ENCODE assay signal across 2 cellular contexts in the genomic region with DNA sequence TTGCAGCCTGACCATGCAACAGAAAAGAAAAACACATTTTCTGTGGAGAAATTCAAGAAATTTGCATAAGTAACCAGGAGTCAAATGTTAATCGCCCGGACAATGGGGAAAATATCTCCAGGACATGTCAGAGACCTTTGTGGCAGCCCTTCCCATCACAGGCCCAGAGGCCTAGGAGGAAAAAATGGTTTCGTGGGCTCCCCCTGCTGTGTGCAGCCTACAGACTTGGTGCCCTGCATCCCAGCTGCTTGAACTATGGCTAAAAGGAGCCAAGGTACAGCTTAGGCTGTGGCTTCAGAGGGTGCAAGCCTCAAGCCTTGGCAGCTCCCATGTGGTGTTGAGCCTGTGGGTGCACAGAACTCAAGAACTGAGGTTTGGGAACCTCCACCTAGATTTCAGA.
TF ChIP-seq lines count a peak whose summit lies in the region.

No MANE protein-coding gene starts in this region.

TF ChIP-seq in HEK293, 187 proteins besides CTCF, POLR2A, EP300 and RAD21:
- TF ChIP-seq ZNF549 (tag by site-specific recombination; IDR thresholded peaks at IDR 0.05) = peak; percentile 30; the same call in 1 of the 2 replicates
- TF ChIP-seq ZNF585B (tag by site-specific recombination; IDR thresholded peaks at IDR 0.05) = peak; percentile 98
- TF ChIP-seq SETDB1 (IDR thresholded peaks at IDR 0.05; ENCODE audit: insufficient read length, low read length) = peak; percentile 83

TF ChIP-seq in K562, 482 proteins besides CTCF, POLR2A, EP300 and RAD21:
- peak in 1 of 2 experiments; percentile 79; a peak in 2 of 3 replicates for TF ChIP-seq CBX3 (IDR thresholded peaks at IDR 0.05; ENCODE audit: borderline replicate concordance in 1 of 2, low read length in 2 of 2)
- TF ChIP-seq, protein P1, sequence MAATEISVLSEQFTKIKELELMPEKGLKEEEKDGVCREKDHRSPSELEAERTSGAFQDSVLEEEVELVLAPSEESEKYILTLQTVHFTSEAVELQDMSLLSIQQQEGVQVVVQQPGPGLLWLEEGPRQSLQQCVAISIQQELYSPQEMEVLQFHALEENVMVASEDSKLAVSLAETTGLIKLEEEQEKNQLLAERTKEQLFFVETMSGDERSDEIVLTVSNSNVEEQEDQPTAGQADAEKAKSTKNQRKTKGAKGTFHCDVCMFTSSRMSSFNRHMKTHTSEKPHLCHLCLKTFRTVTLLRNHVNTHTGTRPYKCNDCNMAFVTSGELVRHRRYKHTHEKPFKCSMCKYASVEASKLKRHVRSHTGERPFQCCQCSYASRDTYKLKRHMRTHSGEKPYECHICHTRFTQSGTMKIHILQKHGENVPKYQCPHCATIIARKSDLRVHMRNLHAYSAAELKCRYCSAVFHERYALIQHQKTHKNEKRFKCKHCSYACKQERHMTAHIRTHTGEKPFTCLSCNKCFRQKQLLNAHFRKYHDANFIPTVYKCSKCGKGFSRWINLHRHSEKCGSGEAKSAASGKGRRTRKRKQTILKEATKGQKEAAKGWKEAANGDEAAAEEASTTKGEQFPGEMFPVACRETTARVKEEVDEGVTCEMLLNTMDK (IDR thresholded peaks at IDR 0.05; ENCODE audit: borderline replicate concordance, insufficient read depth, low read depth, low read length, poor library complexity, severe bottlenecking) = peak; percentile 9
- TF ChIP-seq ZNF280A (IDR thresholded peaks at IDR 0.05; ENCODE audit: low read depth, partially characterized antibody) = peak; percentile 25
- TF ChIP-seq CBX1 (IDR thresholded peaks at IDR 0.05; ENCODE audit: low read depth) = peak; percentile 86
- TF ChIP-seq TRIM28 (IDR thresholded peaks at IDR 0.05) = peak; percentile 94
- TF ChIP-seq, protein P2, sequence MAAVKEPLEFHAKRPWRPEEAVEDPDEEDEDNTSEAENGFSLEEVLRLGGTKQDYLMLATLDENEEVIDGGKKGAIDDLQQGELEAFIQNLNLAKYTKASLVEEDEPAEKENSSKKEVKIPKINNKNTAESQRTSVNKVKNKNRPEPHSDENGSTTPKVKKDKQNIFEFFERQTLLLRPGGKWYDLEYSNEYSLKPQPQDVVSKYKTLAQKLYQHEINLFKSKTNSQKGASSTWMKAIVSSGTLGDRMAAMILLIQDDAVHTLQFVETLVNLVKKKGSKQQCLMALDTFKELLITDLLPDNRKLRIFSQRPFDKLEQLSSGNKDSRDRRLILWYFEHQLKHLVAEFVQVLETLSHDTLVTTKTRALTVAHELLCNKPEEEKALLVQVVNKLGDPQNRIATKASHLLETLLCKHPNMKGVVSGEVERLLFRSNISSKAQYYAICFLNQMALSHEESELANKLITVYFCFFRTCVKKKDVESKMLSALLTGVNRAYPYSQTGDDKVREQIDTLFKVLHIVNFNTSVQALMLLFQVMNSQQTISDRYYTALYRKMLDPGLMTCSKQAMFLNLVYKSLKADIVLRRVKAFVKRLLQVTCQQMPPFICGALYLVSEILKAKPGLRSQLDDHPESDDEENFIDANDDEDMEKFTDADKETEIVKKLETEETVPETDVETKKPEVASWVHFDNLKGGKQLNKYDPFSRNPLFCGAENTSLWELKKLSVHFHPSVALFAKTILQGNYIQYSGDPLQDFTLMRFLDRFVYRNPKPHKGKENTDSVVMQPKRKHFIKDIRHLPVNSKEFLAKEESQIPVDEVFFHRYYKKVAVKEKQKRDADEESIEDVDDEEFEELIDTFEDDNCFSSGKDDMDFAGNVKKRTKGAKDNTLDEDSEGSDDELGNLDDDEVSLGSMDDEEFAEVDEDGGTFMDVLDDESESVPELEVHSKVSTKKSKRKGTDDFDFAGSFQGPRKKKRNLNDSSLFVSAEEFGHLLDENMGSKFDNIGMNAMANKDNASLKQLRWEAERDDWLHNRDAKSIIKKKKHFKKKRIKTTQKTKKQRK (IDR thresholded peaks at IDR 0.05; ENCODE audit: borderline replicate concordance, low read depth, low read length) = peak; percentile 81
- peak; percentile 87 for TF ChIP-seq CBX5 (IDR thresholded peaks at IDR 0.05; ENCODE audit: borderline replicate concordance, low read depth)
- TF ChIP-seq ZFP36 (IDR thresholded peaks at IDR 0.05; ENCODE audit: low read depth, low read length, partially characterized antibody) = peak; percentile 94
- 0 out of 4 replicates have a peak, but pooled peaks of 1 of the 2 experiments have one; percentile 32 for TF ChIP-seq TRIM24 (IDR thresholded peaks at IDR 0.05)
